Comparison of ENCODE assay signal across 1 cellular context in the genomic region with DNA sequence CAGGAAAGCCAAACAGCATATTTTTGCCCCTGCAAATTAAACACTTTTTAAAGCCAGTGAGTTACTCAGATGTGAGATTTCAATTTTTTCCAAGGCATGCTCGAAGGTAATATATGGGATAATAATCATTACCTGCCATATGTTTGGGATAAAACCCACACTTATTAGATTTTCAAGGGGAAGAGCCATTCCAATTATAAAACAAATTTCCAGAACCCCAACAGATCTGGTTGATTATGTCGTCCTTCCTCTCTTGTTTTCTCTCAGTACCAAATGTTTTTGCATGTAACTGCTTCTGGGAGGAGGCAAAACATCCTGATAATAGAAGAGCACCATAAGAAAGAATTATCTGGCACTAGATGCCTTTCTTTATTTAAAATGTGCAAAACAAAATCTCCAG.
TF ChIP-seq lines count a peak whose summit lies in the region.

No MANE protein-coding gene starts in this region.

TF ChIP-seq in GM23338, 12 proteins besides CTCF, POLR2A, EP300 and RAD21 (continued from another document):
- TF ChIP-seq, protein P1, sequence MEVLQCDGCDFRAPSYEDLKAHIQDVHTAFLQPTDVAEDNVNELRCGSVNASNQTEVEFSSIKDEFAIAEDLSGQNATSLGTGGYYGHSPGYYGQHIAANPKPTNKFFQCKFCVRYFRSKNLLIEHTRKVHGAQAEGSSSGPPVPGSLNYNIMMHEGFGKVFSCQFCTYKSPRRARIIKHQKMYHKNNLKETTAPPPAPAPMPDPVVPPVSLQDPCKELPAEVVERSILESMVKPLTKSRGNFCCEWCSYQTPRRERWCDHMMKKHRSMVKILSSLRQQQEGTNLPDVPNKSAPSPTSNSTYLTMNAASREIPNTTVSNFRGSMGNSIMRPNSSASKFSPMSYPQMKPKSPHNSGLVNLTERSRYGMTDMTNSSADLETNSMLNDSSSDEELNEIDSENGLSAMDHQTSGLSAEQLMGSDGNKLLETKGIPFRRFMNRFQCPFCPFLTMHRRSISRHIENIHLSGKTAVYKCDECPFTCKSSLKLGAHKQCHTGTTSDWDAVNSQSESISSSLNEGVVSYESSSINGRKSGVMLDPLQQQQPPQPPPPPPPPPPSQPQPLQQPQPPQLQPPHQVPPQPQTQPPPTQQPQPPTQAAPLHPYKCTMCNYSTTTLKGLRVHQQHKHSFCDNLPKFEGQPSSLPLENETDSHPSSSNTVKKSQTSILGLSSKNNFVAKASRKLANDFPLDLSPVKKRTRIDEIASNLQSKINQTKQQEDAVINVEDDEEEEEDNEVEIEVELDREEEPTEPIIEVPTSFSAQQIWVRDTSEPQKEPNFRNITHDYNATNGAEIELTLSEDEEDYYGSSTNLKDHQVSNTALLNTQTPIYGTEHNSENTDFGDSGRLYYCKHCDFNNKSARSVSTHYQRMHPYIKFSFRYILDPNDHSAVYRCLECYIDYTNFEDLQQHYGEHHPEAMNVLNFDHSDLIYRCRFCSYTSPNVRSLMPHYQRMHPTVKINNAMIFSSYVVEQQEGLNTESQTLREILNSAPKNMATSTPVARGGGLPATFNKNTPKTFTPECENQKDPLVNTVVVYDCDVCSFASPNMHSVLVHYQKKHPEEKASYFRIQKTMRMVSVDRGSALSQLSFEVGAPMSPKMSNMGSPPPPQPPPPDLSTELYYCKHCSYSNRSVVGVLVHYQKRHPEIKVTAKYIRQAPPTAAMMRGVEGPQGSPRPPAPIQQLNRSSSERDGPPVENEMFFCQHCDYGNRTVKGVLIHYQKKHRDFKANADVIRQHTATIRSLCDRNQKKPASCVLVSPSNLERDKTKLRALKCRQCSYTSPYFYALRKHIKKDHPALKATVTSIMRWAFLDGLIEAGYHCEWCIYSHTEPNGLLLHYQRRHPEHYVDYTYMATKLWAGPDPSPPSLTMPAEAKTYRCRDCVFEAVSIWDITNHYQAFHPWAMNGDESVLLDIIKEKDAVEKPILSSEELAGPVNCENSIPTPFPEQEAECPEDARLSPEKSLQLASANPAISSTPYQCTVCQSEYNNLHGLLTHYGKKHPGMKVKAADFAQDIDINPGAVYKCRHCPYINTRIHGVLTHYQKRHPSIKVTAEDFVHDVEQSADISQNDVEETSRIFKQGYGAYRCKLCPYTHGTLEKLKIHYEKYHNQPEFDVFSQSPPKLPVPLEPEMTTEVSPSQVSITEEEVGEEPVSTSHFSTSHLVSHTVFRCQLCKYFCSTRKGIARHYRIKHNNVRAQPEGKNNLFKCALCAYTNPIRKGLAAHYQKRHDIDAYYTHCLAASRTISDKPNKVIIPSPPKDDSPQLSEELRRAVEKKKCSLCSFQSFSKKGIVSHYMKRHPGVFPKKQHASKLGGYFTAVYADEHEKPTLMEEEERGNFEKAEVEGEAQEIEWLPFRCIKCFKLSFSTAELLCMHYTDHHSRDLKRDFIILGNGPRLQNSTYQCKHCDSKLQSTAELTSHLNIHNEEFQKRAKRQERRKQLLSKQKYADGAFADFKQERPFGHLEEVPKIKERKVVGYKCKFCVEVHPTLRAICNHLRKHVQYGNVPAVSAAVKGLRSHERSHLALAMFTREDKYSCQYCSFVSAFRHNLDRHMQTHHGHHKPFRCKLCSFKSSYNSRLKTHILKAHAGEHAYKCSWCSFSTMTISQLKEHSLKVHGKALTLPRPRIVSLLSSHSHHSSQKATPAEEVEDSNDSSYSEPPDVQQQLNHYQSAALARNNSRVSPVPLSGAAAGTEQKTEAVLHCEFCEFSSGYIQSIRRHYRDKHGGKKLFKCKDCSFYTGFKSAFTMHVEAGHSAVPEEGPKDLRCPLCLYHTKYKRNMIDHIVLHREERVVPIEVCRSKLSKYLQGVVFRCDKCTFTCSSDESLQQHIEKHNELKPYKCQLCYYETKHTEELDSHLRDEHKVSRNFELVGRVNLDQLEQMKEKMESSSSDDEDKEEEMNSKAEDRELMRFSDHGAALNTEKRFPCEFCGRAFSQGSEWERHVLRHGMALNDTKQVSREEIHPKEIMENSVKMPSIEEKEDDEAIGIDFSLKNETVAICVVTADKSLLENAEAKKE (CRISPR knock-in tag; IDR thresholded peaks at IDR 0.05): no peak
- TF ChIP-seq EZH2 (IDR thresholded peaks at IDR 0.05; ENCODE audit: low read depth, unreplicated experiment): no peak
- no peak for TF ChIP-seq EZH2phosphoT487 (IDR thresholded peaks at IDR 0.05; ENCODE audit: unreplicated experiment)
